Comparison of ENCODE assay signal across 30 cellular contexts in the genomic region with DNA sequence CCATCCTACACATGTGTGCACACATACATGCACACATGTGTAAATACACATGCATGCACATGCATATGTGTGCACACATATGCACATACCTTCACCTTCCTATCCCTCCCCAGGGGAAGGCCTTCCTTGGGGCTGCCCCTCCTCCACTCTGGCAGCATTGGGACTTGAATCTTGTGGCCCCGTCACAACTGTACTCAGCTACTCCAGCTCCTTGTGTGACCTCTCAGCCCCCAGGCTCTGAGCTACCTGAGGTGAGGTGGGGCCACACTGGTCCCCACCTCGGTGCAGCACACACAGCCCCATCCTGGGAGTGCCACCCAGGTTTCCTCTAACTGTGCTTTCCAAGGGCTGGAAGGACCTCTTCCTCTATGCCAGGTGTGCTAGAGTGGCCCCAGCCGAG.
DNase-seq lines count a peak whose midpoint lies in the region; ATAC-seq, FAIRE-seq and TF ChIP-seq lines count a peak whose summit lies in the region.
"Had no signal": no experiment of that assay in that cellular context is flagged by ENCODE, and none has a peak within 500 bp of the region (broad histone marks: within the 10 kb centered on the region; RNA-seq: fewer than 3 reads in every experiment).

No MANE protein-coding gene starts in this region.

- H3K4me1 Mint-ChIP-seq in T-helper 17 cell (peaks cover 5% of the 10 kb centered on the region), neural progenitor cell (no peaks in the 10 kb centered on the region)

- H3K27me3 Mint-ChIP-seq in T-helper 17 cell (no peaks in the 10 kb centered on the region), neural progenitor cell (ENCODE audit: insufficient read depth, low read depth) (peaks cover 6% of the 10 kb centered on the region)
- H3K27me3 Mint-ChIP-seq: IgD-negative memory B cell had no signal

- 90 to 93% methylated on average over 3 of the region's 3 CpGs for WGBS in aorta, 2 donors

- H3K27ac Mint-ChIP-seq in T-helper 17 cell: no peak overlapping the region
- peak overlapping the region; percentile 35 for H3K27ac Mint-ChIP-seq in neural progenitor cell
- H3K27ac Mint-ChIP-seq: CD8-positive, alpha-beta T cell; HFFc6; IgD-negative memory B cell had no signal

- H3K9me3 ChIP-seq in T-helper 17 cell (ENCODE audit: control insufficient read depth, low read length, poor library complexity, severe bottlenecking): no peaks in the 10 kb centered on the region
- H3K9me3 ChIP-seq in kidney (ENCODE audit: control insufficient read depth in 1 of 2, low read length in 2 of 2): no peaks in the 10 kb centered on the region
- peaks cover 3% of the 10 kb centered on the region for H3K9me3 ChIP-seq in neural progenitor cell (ENCODE audit: low read depth)
- H3K9me3 ChIP-seq in aorta (ENCODE audit: control insufficient read depth, low read length): no peaks in the 10 kb centered on the region
- H3K9me3 ChIP-seq: A549 had no signal

- ATAC-seq in T-helper 17 cell: no peak
- no peak for ATAC-seq in aorta (ENCODE audit: low FRiP score)
- no peak for ATAC-seq in GM21447 (IDR thresholded peaks at IDR 0.05; ENCODE audit: unreplicated experiment)
- ATAC-seq: CD8-positive, alpha-beta T cell had no signal

- H3K4me3 ChIP-seq in kidney (ENCODE audit: low read length in 2 of 2): no peak overlapping the region
- no peak overlapping the region for H3K4me3 ChIP-seq in neural progenitor cell
- no peak overlapping the region for H3K4me3 ChIP-seq in aorta (ENCODE audit: low read length in 2 of 2)
- H3K4me3 ChIP-seq: A549; BLaER1 treated with 17β-estradiol and CSF1 and Interleukin-3, amounts not matched to agents 10 nM and 100 nM; HAP-1; Peyer's patch; SK-N-MC had no signal

- DNase-seq in T-helper 17 cell (peak in 1 of 3 donors; percentile 4), kidney (peak; percentile 33), neural progenitor cell (ENCODE audit: low spot score) (no peak), aorta (peak; percentile 12 to 52), SHP77 (lab: John Stamatoyannopoulos, UW) (no peak), NCI-H187 treated with DMSO at 0.1 percent for 48 hours (lab: John Stamatoyannopoulos, UW) (no peak)
- DNase-seq: AML-193; CD8-positive, alpha-beta T cell; DMS 273 treated with DMSO at 0.1 percent for 48 hours; DMS79 treated with DMSO at 0.1 percent for 48 hours; GF-D8; HFFc6; MM.1S; NCI-H1694; NCI-H2081; NCI-H226; NCI-H510A; NCI-H69; OCI-M1; SIG-M5 had no signal

- H3K27ac ChIP-seq in kidney (ENCODE audit: low read depth in 2 of 2, low read length in 2 of 2) (no peak overlapping the region), neural progenitor cell (no peak overlapping the region), aorta (ENCODE audit: low read depth in 1 of 2, low read length in 2 of 2) (no peak overlapping the region)
- H3K27ac ChIP-seq: A549; BLaER1 treated with 17β-estradiol and CSF1 and Interleukin-3, amounts not matched to agents 10 nM and 100 nM; KMS-11; Peyer's patch; SK-N-MC had no signal

- H3K79me2 ChIP-seq in neural progenitor cell (ENCODE audit: low read depth): no peaks in the 10 kb centered on the region

- no peak overlapping the region for H2AFZ ChIP-seq in neural progenitor cell (replicated peaks)

- no peaks in the 10 kb centered on the region for H3K36me3 Mint-ChIP-seq in T-helper 17 cell (ENCODE audit: low read depth)
- H3K36me3 Mint-ChIP-seq in neural progenitor cell: no peaks in the 10 kb centered on the region

- FAIRE-seq in kidney (lab: Jason Lieb, UNC): no peak
- FAIRE-seq: A549, GM12891, GM19239 had no signal

- H3F3A ChIP-seq in neural progenitor cell (ENCODE audit: low read depth): no peaks in the 10 kb centered on the region

- H3K9me3 Mint-ChIP-seq in neural progenitor cell: peaks cover 14% of the 10 kb centered on the region
- H3K9me3 Mint-ChIP-seq: HFFc6 had no signal

- intact Hi-C loops in kidney (cut with DNase I) (no loop called here), aorta (cut with DNase I) (no loop called here)

- TF ChIP-seq CTCF in kidney (IDR thresholded peaks at IDR 0.05; ENCODE audit: borderline replicate concordance, extremely low read depth, insufficient read depth) (no peak), neural progenitor cell (IDR thresholded peaks at IDR 0.05) (no peak)

- H3K36me3 ChIP-seq in kidney (ENCODE audit: control insufficient read depth in 1 of 2, insufficient read depth in 2 of 2, low read length in 2 of 2) (no peaks in the 10 kb centered on the region), neural progenitor cell (no peaks in the 10 kb centered on the region), aorta (ENCODE audit: control insufficient read depth in 1 of 2, insufficient read depth in 2 of 2, low read length in 1 of 2) (no peaks in the 10 kb centered on the region)
- H3K36me3 ChIP-seq: BLaER1 treated with 17β-estradiol and CSF1 and Interleukin-3, amounts not matched to agents 10 nM and 100 nM; HAP-1; Peyer's patch had no signal

- no peaks in the 10 kb centered on the region for H4K20me1 ChIP-seq in neural progenitor cell (ENCODE audit: low read depth)

- H3K27me3 ChIP-seq in neural progenitor cell: no peaks in the 10 kb centered on the region
- H3K27me3 ChIP-seq in aorta (ENCODE audit: control insufficient read depth in 1 of 2, insufficient read depth in 2 of 2, low read length in 1 of 2): no peaks in the 10 kb centered on the region
- H3K27me3 ChIP-seq: BLaER1 treated with 17β-estradiol and CSF1 and Interleukin-3, amounts not matched to agents 10 nM and 100 nM; Peyer's patch had no signal

- H3K4me3 Mint-ChIP-seq in T-helper 17 cell: peak overlapping the region; percentile 10
- H3K4me3 Mint-ChIP-seq in neural progenitor cell: no peak overlapping the region
- H3K4me3 Mint-ChIP-seq: CD8-positive, alpha-beta T cell; HFFc6 had no signal

- H3K4me1 ChIP-seq in kidney (ENCODE audit: control insufficient read depth in 1 of 2, insufficient read depth in 1 of 2, low read depth in 1 of 2, low read length in 2 of 2) (no peaks in the 10 kb centered on the region), neural progenitor cell (no peaks in the 10 kb centered on the region), aorta (ENCODE audit: control insufficient read depth in 1 of 2, insufficient read depth in 2 of 2, low read length in 2 of 2) (no peaks in the 10 kb centered on the region)
- H3K4me1 ChIP-seq: A549, HAP-1, Peyer's patch had no signal

- no peak overlapping the region for H3K4me2 ChIP-seq in neural progenitor cell
- H3K4me2 ChIP-seq: A549, KMS-11 had no signal

- H3K9ac ChIP-seq in kidney (ENCODE audit: low read length in 2 of 2) (no peak overlapping the region), neural progenitor cell (no peak overlapping the region)
- H3K9ac ChIP-seq: BLaER1 treated with 17β-estradiol and CSF1 and Interleukin-3, amounts not matched to agents 10 nM and 100 nM; KMS-11 had no signal

Comparison
In these comparisons a context has a peak if more than half of its experiments do, and no peak if none do; other contexts are left out.
1. DNase-seq: peak in kidney (single experiment) and aorta (2 of 2); none in neural progenitor cell (single experiment), SHP77 (0 of 2) and NCI-H187 treated with DMSO at 0.1 percent for 48 hours (single experiment).